ENCODE assay signal across 12 cellular contexts in the genomic region with DNA sequence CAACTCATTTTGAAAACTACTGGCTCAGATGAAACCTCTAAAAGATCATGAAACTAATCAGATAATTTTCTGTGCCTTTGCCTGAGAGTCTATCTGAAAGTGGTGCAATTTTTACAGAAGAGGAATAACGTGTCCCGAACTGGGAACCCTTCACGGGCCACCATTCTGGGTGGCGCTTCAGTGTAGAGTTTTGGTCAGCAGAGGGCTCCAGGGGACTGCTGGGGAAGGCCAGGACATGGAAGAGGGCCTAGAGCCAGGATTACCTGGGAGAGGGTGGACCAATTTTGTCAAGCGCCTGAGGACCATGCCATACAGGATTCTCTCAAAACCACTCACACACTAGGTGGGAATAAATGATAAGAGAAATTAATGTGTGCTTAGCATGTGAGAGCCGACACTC. TPM values are rescaled to one million over a fixed set of nuclear protein-coding genes. Genes with fewer than 3 reads are reported as not detected.
DNase-seq lines count a peak whose midpoint lies in the region; FAIRE-seq and TF ChIP-seq lines count a peak whose summit lies in the region.
"Had no signal": no experiment of that assay in that cellular context is flagged by ENCODE, and none has a peak within 500 bp of the region (broad histone marks: within the 10 kb centered on the region; RNA-seq: fewer than 3 reads in every experiment).

No MANE protein-coding gene starts in this region.

- H3K9me3 ChIP-seq in keratinocyte (ENCODE audit: control insufficient read depth, low read depth, low read length) = no peaks in the 10 kb centered on the region
- H3K9me3 ChIP-seq: mucosa of descending colon had no signal

- H3K36me3 ChIP-seq in keratinocyte (ENCODE audit: control insufficient read depth in 2 of 2, extremely low read depth in 1 of 2, insufficient read depth in 2 of 2, low read length in 2 of 2) = no peaks in the 10 kb centered on the region

- FAIRE-seq in keratinocyte (lab: Jason Lieb, UNC) = no peak

- in situ Hi-C loops in ACHN (cut with HindIII; ENCODE audit: low pct_ligation_motif_present, low pct_unique_long_range_greater_than_20kb, low sequenced_read_pairs) (no loop called here), astrocyte of the spinal cord (cut with HindIII; ENCODE audit: low sequenced_read_pairs) (no loop called here), GM13976 (cut with MboI; ENCODE audit: low sequenced_read_pairs, unreplicated experiment) (no loop called here)

- peaks cover 52% of the 10 kb centered on the region for H3K27me3 Mint-ChIP-seq in HFFc6 (ENCODE audit: insufficient read depth)
- H3K27me3 Mint-ChIP-seq in CD14-positive monocyte (ENCODE audit: low read depth in 3 of 3) = peaks cover 9 to 17% (median 9%) of the 10 kb centered on the region in 3 donors

- no peak overlapping the region for H3K27ac ChIP-seq in keratinocyte (ENCODE audit: control insufficient read depth, insufficient read depth, low read length)

- DNase-seq in ACHN (peak; percentile 28), HFFc6 (peak; percentile 8), astrocyte of the spinal cord (ENCODE audit: low read depth, low spot score) (peak; percentile 10), keratinocyte (ENCODE audit: low read depth, low spot score) (no peak), NCI-H226 (no peak), CD14-positive monocyte (ENCODE audit: low spot score) (no peak), GM13976 (ENCODE audit: low spot score) (no peak)
- no peak for DNase-seq in activated CD4-positive, alpha-beta T cell treated with anti-CD3 and anti-CD28 coated beads for 1 hour
- DNase-seq: activated T-cell treated with anti-CD3 and anti-CD28 coated beads for 4 hours; CD4-positive, CD25-positive, alpha-beta regulatory T cell; effector memory CD4-positive, alpha-beta T cell; mucosa of descending colon had no signal

- H3K4me3 ChIP-seq in astrocyte of the spinal cord (ENCODE audit: low read depth, low read length) (no peak overlapping the region), keratinocyte (ENCODE audit: control insufficient read depth in 2 of 3, extremely low read depth in 1 of 3, insufficient read depth in 2 of 3, low read depth in 1 of 3, low read length in 3 of 3) (no peak overlapping the region)
- H3K4me3 ChIP-seq: mucosa of descending colon had no signal

- no peak overlapping the region for H3K4me2 ChIP-seq in keratinocyte (ENCODE audit: control insufficient read depth, extremely low read depth, insufficient read depth, low read depth, low read length)

- no peaks in the 10 kb centered on the region for H3K9me1 ChIP-seq in keratinocyte (ENCODE audit: control insufficient read depth, extremely low read depth, insufficient read depth, low read length)

- H3K4me1 Mint-ChIP-seq in HFFc6 (ENCODE audit: low read depth) (peaks cover 13% of the 10 kb centered on the region), CD14-positive monocyte (no peaks in the 10 kb centered on the region)
- H3K4me1 Mint-ChIP-seq: CD4-positive, CD25-positive, alpha-beta regulatory T cell had no signal

- H2AFZ ChIP-seq in keratinocyte (ENCODE audit: control insufficient read depth, low read length) = no peak overlapping the region

- no peaks in the 10 kb centered on the region for H3K36me3 Mint-ChIP-seq in HFFc6 (ENCODE audit: low read depth)
- no peaks in the 10 kb centered on the region for H3K36me3 Mint-ChIP-seq in CD14-positive monocyte
- H3K36me3 Mint-ChIP-seq: CD4-positive, CD25-positive, alpha-beta regulatory T cell had no signal

- H3K4me3 Mint-ChIP-seq in HFFc6 (no peak overlapping the region), CD14-positive monocyte (no peak overlapping the region)
- H3K4me3 Mint-ChIP-seq: CD4-positive, CD25-positive, alpha-beta regulatory T cell had no signal

- peaks cover 19% of the 10 kb centered on the region for H3K27me3 ChIP-seq in keratinocyte (ENCODE audit: control insufficient read depth, extremely low read depth, insufficient read depth, low read length)

- TF ChIP-seq CTCF in HFFc6 (IDR thresholded peaks at IDR 0.05) = peak; percentile 76
- TF ChIP-seq CTCF in astrocyte of the spinal cord (IDR thresholded peaks at IDR 0.05; ENCODE audit: low read depth, low read length) = peak; percentile 66
- TF ChIP-seq CTCF in keratinocyte (optimal IDR thresholded peaks at IDR 0.05 in 1 of 3, IDR thresholded peaks at IDR 0.05 in 1 of 3, conservative IDR thresholded peaks at IDR 0.05 in 1 of 3; ENCODE audit: extremely low read depth in 1 of 3, insufficient read depth in 2 of 3, low read length in 3 of 3) = peak; percentile 46 to 69 (median 61)
- TF ChIP-seq CTCF in CD14-positive monocyte (IDR thresholded peaks at IDR 0.05) = no peak
- no peak for TF ChIP-seq CTCF in GM13976 (IDR thresholded peaks at IDR 0.05; ENCODE audit: borderline replicate concordance, control extremely low read depth, extremely low read depth, insufficient read depth, missing control alignments)

- H4K20me1 ChIP-seq in keratinocyte (ENCODE audit: control insufficient read depth, extremely low read depth, insufficient read depth, low read length) = no peaks in the 10 kb centered on the region

- dilution Hi-C loops in keratinocyte (cut with MboI; ENCODE audit: extremely low pct_ligation_motif_present, low sequenced_read_pairs) = no loop called here

- peaks cover 9% of the 10 kb centered on the region for H3K4me1 ChIP-seq in keratinocyte (ENCODE audit: control insufficient read depth, extremely low read depth, insufficient read depth, low read length)

- no peak overlapping the region for H3K9ac ChIP-seq in keratinocyte (ENCODE audit: control insufficient read depth, extremely low read depth, insufficient read depth, low read length)

- H3K27ac Mint-ChIP-seq in HFFc6 = no peak overlapping the region
- H3K27ac Mint-ChIP-seq in CD14-positive monocyte = no peak overlapping the region
- H3K27ac Mint-ChIP-seq: CD4-positive, CD25-positive, alpha-beta regulatory T cell had no signal

- intact Hi-C loops in CD14-positive monocyte (cut with micrococcal nuclease) = no loop called here

- H3K9me3 Mint-ChIP-seq in HFFc6 = no peaks in the 10 kb centered on the region
- no peaks in the 10 kb centered on the region for H3K9me3 Mint-ChIP-seq in CD14-positive monocyte

- H3K79me2 ChIP-seq in keratinocyte (ENCODE audit: control insufficient read depth, insufficient read depth, low read length) = no peaks in the 10 kb centered on the region

RNA-seq across cellular contexts. Expression of gene PLEKHG4B, which starts 49.7 kb away (rescaled TPM):
- 1 to 10 TPM in 4 of 6 experiments, under 1 TPM in 2; 0.66 to 4.3 (median 3.9) TPM for total RNA-seq in HFFc6 (2021; fragmentation: NEBNext Ultra II Directional; extraction: Animal tissue kit (Norgen Biotek cat#: 25700))
- polyA plus RNA-seq in keratinocyte (0.10 to 0.12 TPM in 2 of 3 replicates, not detected in the other), CD14-positive monocyte (not detected)
- not detected for polyA plus RNA-seq in keratinocyte (2011; ENCODE audit: low read depth)
- polyA plus RNA-seq in keratinocyte (2011; cell fraction: cytosol; rRNA removed) = 0.05 TPM in 1 of 2 replicates, not detected in the other
- 0.09 and 0.13 TPM in 2 replicates for polyA plus RNA-seq in keratinocyte (2011; cell fraction: nucleus; rRNA removed)
- polyA plus RNA-seq in keratinocyte (2012; ENCODE audit: low replicate concordance) = 0.09 TPM in 1 of 2 replicates, not detected in the other
- 0.03 to 1.4 TPM in 2 of 3 replicates, not detected in the other for polyA minus RNA-seq in keratinocyte
- not detected for polyA minus RNA-seq in keratinocyte (2011; cell fraction: cytosol; rRNA and poly(A)+ RNA removed)
- not detected in 2 replicates for polyA minus RNA-seq in keratinocyte (2011; cell fraction: nucleus; rRNA and poly(A)+ RNA removed)
- total RNA-seq: CD4-positive, CD25-positive, alpha-beta regulatory T cell had no signal
- polyA plus RNA-seq: CD4-positive, CD25-positive, alpha-beta regulatory T cell had no signal

Comparison
In these comparisons a context has a peak if more than half of its experiments do, and no peak if none do; other contexts are left out.
1. DNase-seq: peak in ACHN (single experiment), HFFc6 (single experiment) and astrocyte of the spinal cord (single experiment); none in keratinocyte (single experiment), NCI-H226 (single experiment), CD14-positive monocyte (single experiment), GM13976 (single experiment) and activated CD4-positive, alpha-beta T cell treated with anti-CD3 and anti-CD28 coated beads for 1 hour (single experiment).
2. CTCF ChIP-seq: peak in HFFc6 (single experiment), astrocyte of the spinal cord (single experiment) and keratinocyte (3 of 3); none in CD14-positive monocyte (single experiment) and GM13976 (single experiment).